Comparison of ENCODE assay signal across 8 cellular contexts in the genomic region with DNA sequence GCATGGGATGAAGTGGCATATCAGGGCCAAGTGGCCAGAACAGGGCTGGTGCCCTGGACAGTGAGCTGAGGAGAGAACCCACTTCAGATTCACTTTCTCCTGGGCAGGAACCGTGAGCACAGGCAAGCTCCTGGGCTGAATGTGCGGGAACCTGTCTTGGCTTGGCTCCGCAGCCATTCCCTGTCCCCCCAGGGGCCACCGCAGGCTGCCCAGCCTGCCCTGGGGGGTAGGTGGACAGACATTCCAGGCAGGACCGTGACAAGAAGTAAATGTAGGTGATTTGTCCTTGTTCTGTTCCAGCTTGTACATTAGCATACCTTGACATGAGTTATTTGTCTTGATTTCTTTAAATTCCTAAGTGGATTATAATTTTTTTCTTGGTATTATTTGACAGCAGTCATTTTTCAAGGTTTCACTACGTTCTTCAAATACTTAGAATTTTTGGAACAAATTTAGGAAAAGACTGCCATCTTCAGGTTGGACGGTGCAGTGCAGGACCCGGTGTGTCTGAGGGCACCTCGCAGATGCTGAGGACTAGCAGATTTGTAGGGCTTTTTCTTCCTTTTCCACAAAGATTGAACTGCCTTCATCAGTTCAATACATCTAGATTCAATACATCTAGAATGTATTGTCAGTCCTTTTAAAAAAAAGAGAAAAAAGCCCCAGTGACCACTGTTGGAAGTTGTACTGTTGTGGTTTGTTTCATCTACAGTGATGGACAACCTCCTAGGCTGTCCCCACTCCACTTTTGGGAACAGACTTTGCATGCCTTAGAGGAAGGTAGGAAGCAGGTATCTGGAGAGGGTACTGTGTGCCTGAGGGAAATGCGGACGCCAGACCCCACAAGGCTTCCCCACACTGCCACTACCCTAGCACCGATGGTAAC.
DNase-seq lines count a peak whose midpoint lies in the region; ATAC-seq lines count a peak whose summit lies in the region.

No MANE protein-coding gene starts in this region.

- H3K56ac ChIP-seq in mesendoderm (ENCODE audit: low read length) = no peak overlapping the region

- no peak overlapping the region for H3K27ac Mint-ChIP-seq in stimulated activated naive B cell treated with anti-CD40 and anti-IgM and Interleukin-4, amounts not matched to agents 10 μg/mL and 1 μg/mL and 100 μg/mL, for 72 hours

- no peaks in the 10 kb centered on the region for H3K27me3 ChIP-seq in mesendoderm (ENCODE audit: insufficient read depth, low read length, poor library complexity)

- no peak overlapping the region for H2BK5ac ChIP-seq in mesendoderm (ENCODE audit: low read length)

- H4K5ac ChIP-seq in mesendoderm (ENCODE audit: low read length) = no peak overlapping the region

- peak; percentile 71 for DNase-seq in AG20443 (ENCODE audit: low spot score)
- DNase-seq in NCI-H2029 treated with DMSO at 0.1 percent for 48 hours (lab: John Stamatoyannopoulos, UW) = peak; percentile 20
- DNase-seq in activated CD4-positive, CD25-positive, alpha-beta regulatory T cell treated with anti-CD3 and anti-CD28 coated beads, Interleukin-2, amount 50 U/mL, for 72 hours = peak; percentile 50
- peak; percentile 62 for DNase-seq in ecto neural progenitor cell (ENCODE audit: low spot score)
- peak; percentile 74 for DNase-seq in mesendoderm
- DNase-seq in stimulated activated naive B cell treated with anti-CD40 and anti-IgM and Interleukin-4, amounts not matched to agents 10 μg/mL and 1 μg/mL and 100 μg/mL, for 72 hours = no peak

- H3K4me3 ChIP-seq in mesendoderm (ENCODE audit: low read length) = no peak overlapping the region

- no peak overlapping the region for H3K27ac ChIP-seq in mesendoderm (ENCODE audit: low read depth, low read length)

- H3K27me3 Mint-ChIP-seq in stimulated activated naive B cell treated with anti-CD40 and anti-IgM and Interleukin-4, amounts not matched to agents 10 μg/mL and 1 μg/mL and 100 μg/mL, for 72 hours = peaks cover 0 to 30% of the 10 kb centered on the region in 2 donors

- H3K9me3 Mint-ChIP-seq in stimulated activated naive B cell treated with anti-CD40 and anti-IgM and Interleukin-4, amounts not matched to agents 10 μg/mL and 1 μg/mL and 100 μg/mL, for 72 hours = no peaks in the 10 kb centered on the region

- no peaks in the 10 kb centered on the region for H3K36me3 ChIP-seq in mesendoderm (ENCODE audit: control insufficient read depth, insufficient read depth, low read length)

- peaks cover under 1 to 5% of the 10 kb centered on the region in 2 donors for H3K4me1 Mint-ChIP-seq in stimulated activated naive B cell treated with anti-CD40 and anti-IgM and Interleukin-4, amounts not matched to agents 10 μg/mL and 1 μg/mL and 100 μg/mL, for 72 hours

- H3K4me1 ChIP-seq in mesendoderm (ENCODE audit: control insufficient read depth, low read depth, low read length) = no peaks in the 10 kb centered on the region

- H3K9ac ChIP-seq in mesendoderm (ENCODE audit: low read length) = no peak overlapping the region

- no CpG with 5 or more reads among the region's 12 CpGs for WGBS in mesendoderm (ENCODE audit: extremely low coverage, insufficient coverage, low lambda C conversion rate)

- peak; percentile 51 for ATAC-seq in GM18907 (IDR thresholded peaks at IDR 0.05; ENCODE audit: unreplicated experiment)
- peak; percentile 46 for ATAC-seq in stimulated activated naive B cell treated with anti-CD40 and anti-IgM and Interleukin-4, amounts not matched to agents 10 μg/mL and 1 μg/mL and 100 μg/mL, for 72 hours (replicated peaks)
- ATAC-seq in GM18858 (IDR thresholded peaks at IDR 0.05; ENCODE audit: unreplicated experiment) = no peak

- H3K36me3 Mint-ChIP-seq in stimulated activated naive B cell treated with anti-CD40 and anti-IgM and Interleukin-4, amounts not matched to agents 10 μg/mL and 1 μg/mL and 100 μg/mL, for 72 hours = no peaks in the 10 kb centered on the region

- H3K23ac ChIP-seq in mesendoderm (ENCODE audit: low read length) = no peak overlapping the region

- H3K79me1 ChIP-seq in mesendoderm (ENCODE audit: low read length) = peaks cover 7% of the 10 kb centered on the region

- H3K18ac ChIP-seq in mesendoderm (ENCODE audit: low read length) = no peak overlapping the region

- no peak overlapping the region for H3K4me2 ChIP-seq in mesendoderm (ENCODE audit: low read length)

- no peak overlapping the region for H2AK5ac ChIP-seq in mesendoderm (ENCODE audit: low read length)

- H2BK120ac ChIP-seq in mesendoderm (ENCODE audit: low read depth, low read length) = no peak overlapping the region

- H4K8ac ChIP-seq in mesendoderm (ENCODE audit: low read depth, low read length) = no peak overlapping the region

- H3K4me3 Mint-ChIP-seq in stimulated activated naive B cell treated with anti-CD40 and anti-IgM and Interleukin-4, amounts not matched to agents 10 μg/mL and 1 μg/mL and 100 μg/mL, for 72 hours = no peak overlapping the region

- no peak overlapping the region for H3K4ac ChIP-seq in mesendoderm (ENCODE audit: low read depth, low read length)

- peaks cover 2% of the 10 kb centered on the region for H3K79me2 ChIP-seq in mesendoderm (ENCODE audit: control insufficient read depth, insufficient read depth, low read length)

- H2BK15ac ChIP-seq in mesendoderm (replicated peaks; ENCODE audit: low read depth) = no peak overlapping the region
